25 cellular contexts compared by ENCODE assay signal in genomic region chr12:111228916-111229666, GRCh38.
DNase-seq lines count a peak whose midpoint lies in the region; ATAC-seq, FAIRE-seq and TF ChIP-seq lines count a peak whose summit lies in the region.
"Had no signal": no experiment of that assay in that cellular context is flagged by ENCODE, and none has a peak within 500 bp of the region (broad histone marks: within the 10 kb centered on the region; RNA-seq: fewer than 3 reads in every experiment).

No MANE protein-coding gene starts in this region.

- H2AFZ ChIP-seq in K562 (ENCODE audit: low read depth, low read length): no peak overlapping the region

- no peaks in the 10 kb centered on the region for H3K9me1 ChIP-seq in K562 (ENCODE audit: control insufficient read depth, insufficient read depth, low read length)

- no peaks in the 10 kb centered on the region; a peak in 1 of 5 replicates for H3K4me1 ChIP-seq in K562 (replicated peaks in 1 of 2; ENCODE audit: control insufficient read depth in 2 of 2, insufficient read depth in 2 of 2, low read length in 2 of 2)
- H3K4me1 ChIP-seq: BE2C had no signal

- no peak for TF ChIP-seq POLR2A in K562 (conservative IDR thresholded peaks at IDR 0.05)

- CTCF ChIA-PET in K562 (lab: Yijun Ruan, JAX; ENCODE audit: low intra/inter-chr PET ratio): no interaction called here

- no peak overlapping the region for H3K4me2 ChIP-seq in K562 (ENCODE audit: insufficient read depth, low read length)
- H3K4me2 ChIP-seq: BLaER1 had no signal

- DNase-seq in D341Med (ENCODE audit: low spot score) (peak; percentile 56), D721Med (ENCODE audit: insufficient read length, low spot score) (peak; percentile 83), K562 (ENCODE audit: extremely low read depth in 1 of 4, low spot score in 3 of 4) (no peak), substantia nigra (lab: John Stamatoyannopoulos, UW) (no peak)
- DNase-seq: 8988T; ACHN; BE2C; C1 segment of cervical spinal cord; CD4-positive, alpha-beta memory T cell; CD4-positive, CD25-positive, alpha-beta regulatory T cell; CD8-positive, alpha-beta memory T cell; COR-L47; DMS 273 treated with DMSO at 0.1 percent for 48 hours; DMS153; DMS53; DMS79; DND-41; EL; GDM1 had no signal

- POLR2A ChIA-PET in K562 (lab: Yijun Ruan, JAX): no interaction called here

- peaks cover 11 to 46% of the 10 kb centered on the region in 2 experiments; a peak in 4 of 5 replicates for H3K27me3 ChIP-seq in K562 (ENCODE audit: control insufficient read depth in 2 of 2, insufficient read depth in 2 of 2, low read length in 2 of 2)
- H3K27me3 ChIP-seq: BE2C, BLaER1 had no signal

- no peak for TF ChIP-seq RAD21 in K562 (CRISPR knock-in tag; conservative IDR thresholded peaks at IDR 0.05 in 1 of 2, IDR thresholded peaks at IDR 0.05 in 1 of 2)

- intact Hi-C loops in K562 (cut with micrococcal nuclease): no loop called here

- TF ChIP-seq EP300 in K562 (IDR thresholded peaks at IDR 0.05; ENCODE audit: low read length): no peak

- BruUV-seq in K562 (replicated peaks; lab: Mats Ljungman, UMichigan): no TSS peak

- no peak overlapping the region for H3K27ac ChIP-seq in K562 (ENCODE audit: extremely low read depth, low read depth, low read length)
- no peak overlapping the region for H3K27ac ChIP-seq in substantia nigra (ENCODE audit: low read depth, low read length, poor library complexity, severe bottlenecking)
- H3K27ac ChIP-seq: BLaER1 had no signal

- in situ Hi-C loops in K562 (cut with MboI): no loop called here

- 6% methylated on average over 5 of the region's 5 CpGs for WGBS in K562 (ENCODE audit: insufficient coverage, low coverage, missing lambda C conversion rate)

- no peak overlapping the region for H3K4me3 ChIP-seq in K562
- H3K4me3 ChIP-seq: BLaER1, GM12878 had no signal

- H3K36me3 ChIP-seq in K562 (ENCODE audit: control insufficient read depth, insufficient read depth, low read length): no peaks in the 10 kb centered on the region
- H3K36me3 ChIP-seq: BE2C, BLaER1 had no signal

- TF ChIP-seq CTCF in D721Med (IDR thresholded peaks at IDR 0.05; ENCODE audit: insufficient read depth, missing control alignments): no peak
- no peak for TF ChIP-seq CTCF in K562 (IDR thresholded peaks at IDR 0.05 in 2 of 3, conservative IDR thresholded peaks at IDR 0.05 in 1 of 3; ENCODE audit: insufficient read depth in 2 of 3, low read depth in 1 of 3, low read length in 3 of 3)

- H3K9ac ChIP-seq in K562 (ENCODE audit: insufficient read depth in 1 of 2, low read depth in 2 of 2, low read length in 2 of 2): no peak overlapping the region
- H3K9ac ChIP-seq: BLaER1 had no signal

- FAIRE-seq in D721Med (lab: Jason Lieb, UNC) (no peak), K562 (lab: Jason Lieb, UNC) (no peak)
- FAIRE-seq: A204.1, GM12878, GM12892, GM19239 had no signal

- no peaks in the 10 kb centered on the region for H3K9me3 ChIP-seq in K562 (replicated peaks; ENCODE audit: control insufficient read depth, insufficient read depth, low read depth, low read length)
- H3K9me3 ChIP-seq: BE2C, BLaER1 had no signal

- H3K79me2 ChIP-seq in K562 (ENCODE audit: control insufficient read depth, insufficient read depth, low read length): no peaks in the 10 kb centered on the region

- 0 out of 2 replicates have a peak, but pooled peaks cover 7% of the 10 kb centered on the region for H4K20me1 ChIP-seq in K562 (replicated peaks; ENCODE audit: control insufficient read depth, insufficient read depth, low read length)
- H4K20me1 ChIP-seq: BLaER1 had no signal

- no peak for ATAC-seq in K562
- no peak for ATAC-seq in GM18502 (IDR thresholded peaks at IDR 0.05; ENCODE audit: poor library complexity, unreplicated experiment)
- ATAC-seq: GM12878 had no signal

TF ChIP-seq in K562, 482 proteins besides CTCF, POLR2A, EP300 and RAD21:
- TF ChIP-seq NFYB (IDR thresholded peaks at IDR 0.05; ENCODE audit: extremely low read depth, insufficient read length): no peak
- no peak for TF ChIP-seq ZBTB12 (CRISPR knock-in tag; IDR thresholded peaks at IDR 0.05)
- TF ChIP-seq SMARCA5 (IDR thresholded peaks at IDR 0.05): no peak
- TF ChIP-seq ZFP36 (IDR thresholded peaks at IDR 0.05; ENCODE audit: low read depth, low read length, partially characterized antibody): peak; percentile 28
- no peak for TF ChIP-seq ATF4 (CRISPR knock-in tag; IDR thresholded peaks at IDR 0.05)
- peak; percentile 65 for TF ChIP-seq RBM25 (IDR thresholded peaks at IDR 0.05; ENCODE audit: low read depth, low read length, severe bottlenecking)

Comparison
In these comparisons a context has a peak if more than half of its experiments do, and no peak if none do; other contexts are left out.
1. DNase-seq: peak in D341Med (single experiment) and D721Med (single experiment); none in K562 (0 of 4) and substantia nigra (0 of 49).